ENCODE assay signal across 12 cellular contexts in genomic region chr21:25103500-25104207, GRCh38.
"Had no signal": no experiment of that assay in that cellular context is flagged by ENCODE, and none has a peak within 500 bp of the region (broad histone marks: within the 10 kb centered on the region; RNA-seq: fewer than 3 reads in every experiment).

No MANE protein-coding gene starts in this region.

- DNase-seq: activated naive CD4-positive, alpha-beta T cell treated with Interleukin-2 at 50 U/mL for 16 hours; aorta; hippocampal formation; left ventricle myocardium superior; mesenchymal stem cell; naive thymus-derived CD8-positive, alpha-beta T cell; pancreas; stimulated activated naive B cell treated with anti-CD40 and anti-IgM and Interleukin-4, amounts not matched to agents 10 μg/mL and 1 μg/mL and 100 μg/mL, for 72 hours; T-helper 9 cell; tibial artery had no signal

- ATAC-seq: activated CD4-positive, CD25-positive, alpha-beta regulatory T cell treated with anti-CD3 and anti-CD28 coated beads, Interleukin-2, amount 50 U/mL, for 24 hours; activated T-helper 17 cell treated with anti-CD3 and anti-CD28 coated beads, Interleukin-2, amount 50 U/mL, for 72 hours; left ventricle myocardium superior; naive thymus-derived CD8-positive, alpha-beta T cell; pancreas; stimulated activated naive B cell treated with anti-CD40 and anti-IgM and Interleukin-4, amounts not matched to agents 10 μg/mL and 1 μg/mL and 100 μg/mL, for 72 hours had no signal

- H3K4me3 ChIP-seq: pancreas, tibial artery had no signal
